ENCODE assay signal across 30 cellular contexts in the genomic region with DNA sequence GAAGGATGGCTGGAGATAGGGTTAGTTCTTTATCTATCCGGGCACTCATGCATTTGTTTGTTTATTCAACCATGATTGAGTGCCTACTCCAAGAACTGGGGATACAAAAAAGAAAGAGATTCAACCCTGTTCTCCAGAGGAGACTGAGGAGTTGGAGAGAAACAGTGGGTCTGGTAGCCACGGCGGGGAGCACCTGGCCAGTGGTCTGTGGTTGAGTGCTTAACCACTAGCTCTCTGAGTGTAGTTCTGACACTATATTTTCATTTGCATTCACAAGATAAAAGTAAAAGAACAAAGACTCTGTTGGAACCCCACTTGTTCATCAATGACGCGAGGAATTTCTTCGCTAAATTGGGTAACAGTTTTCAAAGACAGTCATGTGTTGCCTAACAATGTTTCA.
"Had no signal": no experiment of that assay in that cellular context is flagged by ENCODE, and none has a peak within 500 bp of the region (broad histone marks: within the 10 kb centered on the region; RNA-seq: fewer than 3 reads in every experiment).

No MANE protein-coding gene starts in this region.

- H3K36me3 ChIP-seq: adrenal gland, brain microvascular endothelial cell, gastrocnemius medialis, heart left ventricle, WERI-Rb-1 had no signal

- ATAC-seq: activated CD4-positive, CD25-positive, alpha-beta regulatory T cell treated with anti-CD3 and anti-CD28 coated beads, Interleukin-2, amount 50 U/mL, for 24 hours; activated CD8-positive, alpha-beta memory T cell treated with anti-CD3 and anti-CD28 coated beads, Interleukin-2, amount 10 ng/mL, durations not matched to agents 7 days and 5 days; activated CD8-positive, alpha-beta T cell treated with anti-CD3 and anti-CD28 coated beads, Interleukin-2, amount 10 ng/mL, durations not matched to agents 7 days and 5 days; activated naive CD8-positive, alpha-beta T cell treated with anti-CD3 and anti-CD28 coated beads, Interleukin-2, amount 50 U/mL, for 24 hours; esophagus mucosa; foreskin keratinocyte; gastrocnemius medialis; heart left ventricle; T-helper 17 cell had no signal

- H3K9me3 ChIP-seq: adrenal gland, gastrocnemius medialis, heart left ventricle had no signal

- H3K4me1 ChIP-seq: adrenal gland had no signal

- DNase-seq: activated B cell treated with CpG ODN at 0.5 μM for 24 hours; activated CD4-positive, alpha-beta memory T cell treated with anti-CD3 and anti-CD28 coated beads for 36 hours; activated CD4-positive, alpha-beta T cell treated with anti-CD3 and anti-CD28 coated beads, Interleukin-2, amount 10 ng/mL, durations not matched to agents 24 days and 14 days; activated CD8-positive, alpha-beta memory T cell treated with anti-CD3 and anti-CD28 coated beads, Interleukin-2, amount 10 ng/mL, durations not matched to agents 7 days and 5 days; activated CD8-positive, alpha-beta memory T cell treated with anti-CD3 and anti-CD28 coated beads, Interleukin-2, amount 50 U/mL, for 4 hours; activated CD8-positive, alpha-beta T cell treated with anti-CD3 and anti-CD28 coated beads, Interleukin-2, amount 10 ng/mL, durations not matched to agents 7 days and 5 days; activated effector memory CD4-positive, alpha-beta T cell treated with anti-CD3 and anti-CD28 coated beads, Interleukin-2, amount 50 U/mL, for 16 hours; activated naive CD4-positive, alpha-beta T cell treated with anti-CD3 and anti-CD28 coated beads for 36 hours; activated naive CD8-positive, alpha-beta T cell treated with anti-CD3 and anti-CD28 coated beads for 36 hours; activated naive CD8-positive, alpha-beta T cell treated with anti-CD3 and anti-CD28 coated beads, Interleukin-2, amount 50 U/mL, for 24 hours; activated T-cell treated with anti-CD3 and anti-CD28 coated beads, Interleukin-2, amount 50 U/mL, for 1 hour; activated T-cell treated with anti-CD3 and anti-CD28 coated beads, Interleukin-2, amount 50 U/mL, for 48 hours; adrenal gland; amygdala; aorta; brain microvascular endothelial cell; dorsolateral prefrontal cortex; effector memory CD4-positive, alpha-beta T cell; endodermal cell; foreskin keratinocyte; gastrocnemius medialis; glutamatergic neuron; heart left ventricle; T-helper 1 cell; T-helper 17 cell; T1000; WERI-Rb-1 had no signal

- H3K27me3 ChIP-seq: adrenal gland, brain microvascular endothelial cell, foreskin keratinocyte had no signal

- H3K27ac ChIP-seq: adrenal gland, brain microvascular endothelial cell, coronary artery, dorsolateral prefrontal cortex, foreskin keratinocyte, gastrocnemius medialis, heart left ventricle, WERI-Rb-1 had no signal

- H3K4me3 ChIP-seq: adrenal gland, coronary artery, dorsolateral prefrontal cortex, gastrocnemius medialis, heart left ventricle had no signal
